8 cellular contexts compared by ENCODE assay signal in genomic region chr17:67824735-67825626, GRCh38. TPM values are rescaled to one million over a fixed set of nuclear protein-coding genes. Genes with fewer than 3 reads are reported as not detected.
DNase-seq lines count a peak whose midpoint lies in the region; TF ChIP-seq lines count a peak whose summit lies in the region.

BPTF (plus strand) TSS chr17:67825503; CDS start chr17:67825725, 222 bp downstream.

- no peaks in the 10 kb centered on the region for H3K9me3 ChIP-seq in SK-N-SH
- H3K9me3 ChIP-seq in thymus (ENCODE audit: control insufficient read depth): no peaks in the 10 kb centered on the region

- peak; percentile 56 for TF ChIP-seq RAD21 in SK-N-SH (IDR thresholded peaks at IDR 0.05; ENCODE audit: low read length)

- H3K27ac ChIP-seq in SK-N-SH (ENCODE audit: low read depth in 2 of 2, low read length in 1 of 2) (peak within 1 kb of the TSS; percentile 34 to 94; a peak in 3 of 4 replicates), thymus (ENCODE audit: low read depth) (peak within 1 kb of the TSS; percentile 94)

- no peaks in the 10 kb centered on the region for H3K9me2 ChIP-seq in SK-N-SH

- H3K79me2 ChIP-seq in SK-N-SH (ENCODE audit: insufficient read depth): peaks cover 41% of the 10 kb centered on the region

- H3K27me3 ChIP-seq in SK-N-SH (ENCODE audit: insufficient read depth) (no peaks in the 10 kb centered on the region), thymus (ENCODE audit: control insufficient read depth, insufficient read depth) (no peaks in the 10 kb centered on the region)

- H3K4me3 Mint-ChIP-seq in HFFc6 (peak within 1 kb of the TSS; percentile 99), osteocyte (ENCODE audit: unreplicated experiment) (peak within 1 kb of the TSS; percentile 96)
- peak within 1 kb of the TSS; percentile 88 for H3K4me3 Mint-ChIP-seq in activated naive CD4-positive, alpha-beta T cell treated with anti-CD3 and anti-CD28 coated beads, Interleukin-2, amount 50 U/mL, for 24 hours

- peaks cover 31% of the 10 kb centered on the region for H4K20me1 ChIP-seq in SK-N-SH (ENCODE audit: insufficient read depth)

- peaks cover 12 to 20% of the 10 kb centered on the region in 2 experiments; a peak in 3 of 4 replicates for H3K4me1 ChIP-seq in SK-N-SH (ENCODE audit: control insufficient read depth in 1 of 2, insufficient read depth in 2 of 2, low read depth in 1 of 2, low read length in 1 of 2)
- no peaks in the 10 kb centered on the region for H3K4me1 ChIP-seq in thymus (ENCODE audit: control insufficient read depth, insufficient read depth, low read length)

- H3F3A ChIP-seq in SK-N-SH (replicated peaks; ENCODE audit: insufficient read depth): peaks cover 8% of the 10 kb centered on the region

- H3K4me2 ChIP-seq in SK-N-SH: peak within 1 kb of the TSS; percentile 97

- DNase-seq in GM10248 (ENCODE audit: extremely low spot score) (peak; percentile 89), HFFc6 (peak; percentile 85), NAMALWA (ENCODE audit: low spot score) (peak; percentile 95), SK-N-SH (peak; percentile 99), glomerular visceral epithelial cell (ENCODE audit: extremely low spot score) (peak; percentile 93), osteocyte (ENCODE audit: extremely low spot score, unreplicated experiment) (peak; percentile 98)

- peak in 1 of 2 experiments; percentile 47; a peak in 1 of 4 replicates for TF ChIP-seq EP300 in SK-N-SH (IDR thresholded peaks at IDR 0.05; ENCODE audit: borderline replicate concordance in 1 of 2, low read depth in 1 of 2, low read length in 1 of 2)

- WGBS in SK-N-SH (ENCODE audit: low lambda C conversion rate): 1% methylated on average over 76 of the region's 88 CpGs
- under 1% methylated on average over 88 of the region's 88 CpGs for WGBS in thymus

- H3K27me3 Mint-ChIP-seq in HFFc6 (ENCODE audit: insufficient read depth) (peaks cover 2% of the 10 kb centered on the region), osteocyte (ENCODE audit: unreplicated experiment) (no peaks in the 10 kb centered on the region)
- no peaks in the 10 kb centered on the region for H3K27me3 Mint-ChIP-seq in activated naive CD4-positive, alpha-beta T cell treated with anti-CD3 and anti-CD28 coated beads, Interleukin-2, amount 50 U/mL, for 24 hours

- H3K4me3 ChIP-seq in SK-N-SH (ENCODE audit: low read depth in 2 of 2, low read length in 1 of 2) (peak within 1 kb of the TSS; percentile 77 to 87), thymus (ENCODE audit: low read length) (peak within 1 kb of the TSS; percentile 70)

- peak within 1 kb of the TSS; percentile 80 for H3K9ac ChIP-seq in SK-N-SH

- H3K36me3 ChIP-seq in SK-N-SH (replicated peaks in 1 of 2; ENCODE audit: control insufficient read depth in 1 of 2, insufficient read depth in 2 of 2, low read length in 1 of 2) (peaks cover 5 to 13% of the 10 kb centered on the region in 2 experiments), thymus (ENCODE audit: control insufficient read depth, insufficient read depth) (no peaks in the 10 kb centered on the region)

- H3K9me3 Mint-ChIP-seq in HFFc6 (no peaks in the 10 kb centered on the region), osteocyte (ENCODE audit: unreplicated experiment) (no peaks in the 10 kb centered on the region)
- no peaks in the 10 kb centered on the region for H3K9me3 Mint-ChIP-seq in activated naive CD4-positive, alpha-beta T cell treated with anti-CD3 and anti-CD28 coated beads, Interleukin-2, amount 50 U/mL, for 24 hours

- TF ChIP-seq CTCF in GM10248 (IDR thresholded peaks at IDR 0.05; ENCODE audit: control extremely low read depth, extremely low read depth, low read depth, missing control alignments) (peak; percentile 94), HFFc6 (IDR thresholded peaks at IDR 0.05) (peak; percentile 97), SK-N-SH (IDR thresholded peaks at IDR 0.05) (peak; percentile 93), osteocyte (IDR thresholded peaks at IDR 0.05) (peak; percentile 96)

- H3K4me1 Mint-ChIP-seq in HFFc6 (ENCODE audit: low read depth) (peaks cover 25% of the 10 kb centered on the region), osteocyte (ENCODE audit: unreplicated experiment) (peaks cover 28% of the 10 kb centered on the region)
- peaks cover 33% of the 10 kb centered on the region for H3K4me1 Mint-ChIP-seq in activated naive CD4-positive, alpha-beta T cell treated with anti-CD3 and anti-CD28 coated beads, Interleukin-2, amount 50 U/mL, for 24 hours

- CTCF ChIA-PET in GM10248 (lab: Yijun Ruan, JAX) (interaction anchor here (0.8 to 4.8 kb wide), 13 partner anchors 10 to 107 kb away, joined by 3 to 38 read pairs (median 4); no protein-coding TSS in a partner anchor), SK-N-SH (lab: Yijun Ruan, JAX) (interaction anchor here (0.6 to 2.9 kb wide), 25 partner anchors 9 to 453 kb away, joined by 3 to 27 read pairs (median 5); partner anchors contain the start of gene NOL11)

- H2AFZ ChIP-seq in SK-N-SH (ENCODE audit: low read depth): peak within 1 kb of the TSS; percentile 95

- H3K36me3 Mint-ChIP-seq in HFFc6 (ENCODE audit: low read depth) (peaks cover 15% of the 10 kb centered on the region), osteocyte (ENCODE audit: unreplicated experiment) (peaks cover 3% of the 10 kb centered on the region)
- H3K36me3 Mint-ChIP-seq in activated naive CD4-positive, alpha-beta T cell treated with anti-CD3 and anti-CD28 coated beads, Interleukin-2, amount 50 U/mL, for 24 hours: peaks cover 2% of the 10 kb centered on the region

- POLR2A ChIA-PET in GM10248 (lab: Yijun Ruan, JAX) (interaction anchor here (0.9 kb wide), 1 partner anchor 10 kb away, joined by 4 read pairs; no protein-coding TSS in a partner anchor), SK-N-SH (lab: Yijun Ruan, JAX) (interaction anchor here (0.6 to 1.9 kb wide), 5 partner anchors 14 to 465 kb away, joined by 3 to 10 read pairs (median 3); partner anchors contain the start of gene NOL11)

- H3K27ac Mint-ChIP-seq in HFFc6: peak within 1 kb of the TSS; percentile 91
- peak within 1 kb of the TSS; percentile 90 for H3K27ac Mint-ChIP-seq in activated naive CD4-positive, alpha-beta T cell treated with anti-CD3 and anti-CD28 coated beads, Interleukin-2, amount 50 U/mL, for 24 hours
- peak within 1 kb of the TSS; percentile 93 for H3K27ac Mint-ChIP-seq in osteocyte (ENCODE audit: unreplicated experiment)

TF ChIP-seq in SK-N-SH, 30 proteins besides CTCF, POLR2A, EP300 and RAD21 (continues in another document):
- TF ChIP-seq MAX (IDR thresholded peaks at IDR 0.05; ENCODE audit: low read depth) (peak; percentile 82), PBX3 (IDR thresholded peaks at IDR 0.05) (no peak), FOSL2 (IDR thresholded peaks at IDR 0.05; ENCODE audit: borderline replicate concordance, low read depth) (no peak), RXRA (IDR thresholded peaks at IDR 0.05; ENCODE audit: borderline replicate concordance, low read depth) (no peak), ZBTB33 (IDR thresholded peaks at IDR 0.05; ENCODE audit: borderline replicate concordance, low read depth) (no peak), SMC3 (IDR thresholded peaks at IDR 0.05; ENCODE audit: low read depth, low read length) (peak; percentile 67), TCF12 (IDR thresholded peaks at IDR 0.05) (no peak), MEF2A (IDR thresholded peaks at IDR 0.05; ENCODE audit: borderline replicate concordance, low read depth) (no peak), MXI1 (IDR thresholded peaks at IDR 0.05; ENCODE audit: low read depth, low read length) (0 out of 2 replicates have a peak, but pooled peaks have one; percentile 36), ELF1 (IDR thresholded peaks at IDR 0.05) (no peak), USF2 (IDR thresholded peaks at IDR 0.05; ENCODE audit: borderline replicate concordance, low read depth, low read length) (peak; percentile 94; the same call in 1 of the 2 replicates), EZH2phosphoT487 (IDR thresholded peaks at IDR 0.05; ENCODE audit: borderline replicate concordance, low read depth) (no peak)

RNA-seq across cellular contexts. Expression of gene BPTF, which starts in this region (rescaled TPM):
- total RNA-seq in HFFc6 (2021; fragmentation: NEBNext Ultra II Directional; extraction: Animal tissue kit (Norgen Biotek cat#: 25700)): 10 to 100 TPM; 55.4 to 60.3 (median 56.9) TPM
- polyA plus RNA-seq in SK-N-SH (2012; rRNA removed) (51.9 and 61.4 TPM in 2 replicates), thymus (29.8 TPM)
- 54.3 and 56.9 TPM in 2 replicates for polyA plus RNA-seq in SK-N-SH (2012; cell fraction: cytosol; rRNA removed)
- polyA plus RNA-seq in SK-N-SH (2012; cell fraction: nucleus; rRNA removed): 97.5 and 134 TPM in 2 replicates
- total RNA-seq in osteocyte: 95.7 and 98.5 TPM in 2 replicates

Comparison
In these comparisons a context has a peak if more than half of its experiments do, and no peak if none do; other contexts are left out.
1. Peak in every context shown above with its lines: DNase-seq, H3K4me3 ChIP-seq and H3K27ac ChIP-seq.